ENCODE assay signal across 1 cellular context in the genomic region with DNA sequence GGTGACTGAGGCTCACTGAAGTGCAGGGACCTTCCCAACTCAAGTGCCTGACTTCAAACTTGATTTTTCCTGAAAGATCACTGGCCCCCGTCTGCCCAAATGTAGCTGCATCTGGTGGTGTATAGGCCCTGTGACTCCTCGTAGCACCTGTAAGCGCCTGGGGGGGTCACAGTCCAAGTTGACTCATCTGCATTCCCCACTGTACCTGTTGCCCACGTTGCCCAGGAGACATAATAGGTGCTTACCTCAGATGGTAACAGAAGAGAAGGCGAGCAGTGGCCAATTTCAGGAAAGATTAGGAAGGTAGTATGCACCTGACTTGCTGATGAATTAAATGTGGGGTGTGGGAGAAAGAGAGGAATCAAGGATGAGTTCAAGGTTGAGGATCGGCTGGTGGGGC.
A peak's percentile ranks its signal among the peaks of the same experiment; 100 is the strongest.
TF ChIP-seq lines count a peak whose summit lies in the region.

No MANE protein-coding gene starts in this region.

TF ChIP-seq in HepG2, 621 proteins besides CTCF, POLR2A, EP300 and RAD21:
- 0 out of 2 replicates have a peak, but pooled peaks have one; percentile 37 for TF ChIP-seq HNF4A (CRISPR knock-in tag; IDR thresholded peaks at IDR 0.05)
- TF ChIP-seq, protein P1, sequence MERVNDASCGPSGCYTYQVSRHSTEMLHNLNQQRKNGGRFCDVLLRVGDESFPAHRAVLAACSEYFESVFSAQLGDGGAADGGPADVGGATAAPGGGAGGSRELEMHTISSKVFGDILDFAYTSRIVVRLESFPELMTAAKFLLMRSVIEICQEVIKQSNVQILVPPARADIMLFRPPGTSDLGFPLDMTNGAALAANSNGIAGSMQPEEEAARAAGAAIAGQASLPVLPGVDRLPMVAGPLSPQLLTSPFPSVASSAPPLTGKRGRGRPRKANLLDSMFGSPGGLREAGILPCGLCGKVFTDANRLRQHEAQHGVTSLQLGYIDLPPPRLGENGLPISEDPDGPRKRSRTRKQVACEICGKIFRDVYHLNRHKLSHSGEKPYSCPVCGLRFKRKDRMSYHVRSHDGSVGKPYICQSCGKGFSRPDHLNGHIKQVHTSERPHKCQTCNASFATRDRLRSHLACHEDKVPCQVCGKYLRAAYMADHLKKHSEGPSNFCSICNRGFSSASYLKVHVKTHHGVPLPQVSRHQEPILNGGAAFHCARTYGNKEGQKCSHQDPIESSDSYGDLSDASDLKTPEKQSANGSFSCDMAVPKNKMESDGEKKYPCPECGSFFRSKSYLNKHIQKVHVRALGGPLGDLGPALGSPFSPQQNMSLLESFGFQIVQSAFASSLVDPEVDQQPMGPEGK (CRISPR knock-in tag; IDR thresholded peaks at IDR 0.05) = peak; percentile 62; the same call in 1 of the 2 replicates
- TF ChIP-seq RFX1 (IDR thresholded peaks at IDR 0.05) = peak; percentile 61; the same call in 1 of the 2 replicates
- TF ChIP-seq, protein P2, sequence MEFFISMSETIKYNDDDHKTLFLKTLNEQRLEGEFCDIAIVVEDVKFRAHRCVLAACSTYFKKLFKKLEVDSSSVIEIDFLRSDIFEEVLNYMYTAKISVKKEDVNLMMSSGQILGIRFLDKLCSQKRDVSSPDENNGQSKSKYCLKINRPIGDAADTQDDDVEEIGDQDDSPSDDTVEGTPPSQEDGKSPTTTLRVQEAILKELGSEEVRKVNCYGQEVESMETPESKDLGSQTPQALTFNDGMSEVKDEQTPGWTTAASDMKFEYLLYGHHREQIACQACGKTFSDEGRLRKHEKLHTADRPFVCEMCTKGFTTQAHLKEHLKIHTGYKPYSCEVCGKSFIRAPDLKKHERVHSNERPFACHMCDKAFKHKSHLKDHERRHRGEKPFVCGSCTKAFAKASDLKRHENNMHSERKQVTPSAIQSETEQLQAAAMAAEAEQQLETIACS (CRISPR knock-in tag; IDR thresholded peaks at IDR 0.05) = no peak
- TF ChIP-seq ZNF781 (CRISPR knock-in tag; IDR thresholded peaks at IDR 0.05; ENCODE audit: borderline replicate concordance, not compliant biosample characterization) = no peak
- 0 out of 2 replicates have a peak, but pooled peaks have one; percentile 30 for TF ChIP-seq ZNF296 (CRISPR knock-in tag; conservative IDR thresholded peaks at IDR 0.05)
- peak; percentile 96 for TF ChIP-seq ZEB1 (IDR thresholded peaks at IDR 0.05; ENCODE audit: insufficient replicate concordance, low read depth)
- TF ChIP-seq TEAD3 (CRISPR knock-in tag; optimal IDR thresholded peaks at IDR 0.05; ENCODE audit: borderline replicate concordance) = peak; percentile 87
- TF ChIP-seq ZNF7 (CRISPR knock-in tag; IDR thresholded peaks at IDR 0.05) = no peak
- 0 out of 2 replicates have a peak, but pooled peaks have one; percentile 17 for TF ChIP-seq FOSL1 (CRISPR knock-in tag; IDR thresholded peaks at IDR 0.05; ENCODE audit: borderline replicate concordance)
- TF ChIP-seq ZBTB7A (CRISPR knock-in tag; IDR thresholded peaks at IDR 0.05) = no peak
- TF ChIP-seq, protein P3, sequence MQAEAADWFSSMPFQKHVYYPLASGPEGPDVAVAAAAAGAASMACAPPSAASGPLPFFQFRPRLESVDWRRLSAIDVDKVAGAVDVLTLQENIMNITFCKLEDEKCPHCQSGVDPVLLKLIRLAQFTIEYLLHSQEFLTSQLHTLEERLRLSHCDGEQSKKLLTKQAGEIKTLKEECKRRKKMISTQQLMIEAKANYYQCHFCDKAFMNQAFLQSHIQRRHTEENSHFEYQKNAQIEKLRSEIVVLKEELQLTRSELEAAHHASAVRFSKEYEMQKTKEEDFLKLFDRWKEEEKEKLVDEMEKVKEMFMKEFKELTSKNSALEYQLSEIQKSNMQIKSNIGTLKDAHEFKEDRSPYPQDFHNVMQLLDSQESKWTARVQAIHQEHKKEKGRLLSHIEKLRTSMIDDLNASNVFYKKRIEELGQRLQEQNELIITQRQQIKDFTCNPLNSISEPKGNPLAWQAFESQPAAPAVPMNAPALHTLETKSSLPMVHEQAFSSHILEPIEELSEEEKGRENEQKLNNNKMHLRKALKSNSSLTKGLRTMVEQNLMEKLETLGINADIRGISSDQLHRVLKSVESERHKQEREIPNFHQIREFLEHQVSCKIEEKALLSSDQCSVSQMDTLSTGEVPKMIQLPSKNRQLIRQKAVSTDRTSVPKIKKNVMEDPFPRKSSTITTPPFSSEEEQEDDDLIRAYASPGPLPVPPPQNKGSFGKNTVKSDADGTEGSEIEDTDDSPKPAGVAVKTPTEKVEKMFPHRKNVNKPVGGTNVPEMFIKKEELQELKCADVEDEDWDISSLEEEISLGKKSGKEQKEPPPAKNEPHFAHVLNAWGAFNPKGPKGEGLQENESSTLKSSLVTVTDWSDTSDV (CRISPR knock-in tag; IDR thresholded peaks at IDR 0.05) = no peak
- peak; percentile 82 for TF ChIP-seq FOSL2 (CRISPR knock-in tag; IDR thresholded peaks at IDR 0.05)
